Comparison of ENCODE assay signal across 8 cellular contexts in the genomic region with DNA sequence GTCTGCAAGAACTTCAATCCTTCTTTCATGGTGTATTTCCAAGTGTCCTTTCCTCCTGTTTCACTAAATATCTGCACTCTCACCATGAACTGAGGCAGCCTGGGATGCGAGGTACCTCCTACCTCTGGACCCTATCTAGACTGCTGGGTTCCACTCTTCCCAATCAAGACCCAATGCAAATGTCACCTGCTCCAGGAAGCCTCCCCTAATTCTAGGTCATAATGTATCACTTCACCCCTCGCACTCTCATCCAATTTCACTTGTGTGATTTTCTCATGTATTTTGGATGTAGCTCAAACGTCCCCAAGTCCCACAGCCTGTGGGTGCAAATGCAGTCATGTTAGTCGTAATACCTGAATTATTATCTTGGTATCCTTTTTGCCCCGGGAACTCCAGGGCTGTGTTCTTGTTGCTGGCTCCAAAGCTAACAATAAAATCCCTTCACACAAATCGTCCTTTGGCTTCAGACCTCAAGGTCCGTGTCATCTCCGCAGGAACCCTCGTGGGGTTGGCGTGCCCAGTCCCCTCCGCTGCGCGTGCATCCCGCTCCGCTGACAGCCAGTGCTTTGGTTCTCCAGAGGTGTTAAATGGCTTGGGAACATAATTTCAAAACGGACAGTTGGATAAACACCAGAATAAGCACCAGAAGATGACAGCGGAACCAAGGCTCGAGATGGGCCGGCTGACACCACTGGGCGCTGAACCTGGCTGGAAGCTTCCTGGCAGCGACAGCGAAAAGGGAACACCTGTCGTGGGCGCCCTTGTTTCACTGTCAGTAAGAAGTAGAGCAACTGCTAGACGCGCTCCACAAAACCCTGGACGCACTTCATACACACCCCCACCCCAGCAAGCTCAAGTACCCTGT. TPM values are rescaled to one million over a fixed set of nuclear protein-coding genes. Genes with fewer than 3 reads are reported as not detected.
DNase-seq lines count a peak whose midpoint lies in the region; ATAC-seq and TF ChIP-seq lines count a peak whose summit lies in the region.

No MANE protein-coding gene starts in this region.

- H3K36me3 Mint-ChIP-seq in nephron (ENCODE audit: low read depth), result peaks cover 9% of the 10 kb centered on the region

- peak overlapping the region; percentile 47 for H3K4me3 ChIP-seq in BJ (ENCODE audit: low read depth, low read length)
- peak overlapping the region; percentile 27; the same call in 1 of the 2 replicates for H3K4me3 ChIP-seq in LNCaP clone FGC (ENCODE audit: low read depth, low read length)
- peak overlapping the region; percentile 63 for H3K4me3 ChIP-seq in colonic mucosa

- intact Hi-C loops in colonic mucosa (cut with DNase I), result no loop called here

- TF ChIP-seq CTCF in BJ (IDR thresholded peaks at IDR 0.05; ENCODE audit: insufficient read depth, low read depth, low read length), result no peak
- no peak for TF ChIP-seq CTCF in LNCaP clone FGC (IDR thresholded peaks at IDR 0.05; ENCODE audit: control insufficient read depth, extremely low read depth, insufficient read depth)
- TF ChIP-seq CTCF in colonic mucosa (IDR thresholded peaks at IDR 0.05), result no peak
- TF ChIP-seq CTCF in nephron (IDR thresholded peaks at IDR 0.05; ENCODE audit: unreplicated experiment in 3 of 3), result no peak

- no peaks in the 10 kb centered on the region for H3K9me3 ChIP-seq in colonic mucosa

- POLR2A ChIA-PET in BJ (lab: Charles Lee), result no interaction called here

- H3K27me3 Mint-ChIP-seq in nephron (ENCODE audit: low read depth), result no peaks in the 10 kb centered on the region

- H3K27ac Mint-ChIP-seq in nephron, result peak overlapping the region in 2 of 3 experiments; percentile 22 to 28

- H3K36me3 ChIP-seq in BJ (ENCODE audit: control insufficient read depth, insufficient read depth, low read length) (no peaks in the 10 kb centered on the region), colonic mucosa (no peaks in the 10 kb centered on the region)

- CTCF ChIA-PET in BJ (lab: Yijun Ruan, JAX), result interaction anchor here (0.6 to 5.1 kb wide), 2 partner anchors 74 to 134 kb away, joined by 3 to 32 read pairs; no protein-coding TSS in a partner anchor

- peaks cover 32% of the 10 kb centered on the region for H3K4me1 Mint-ChIP-seq in nephron

- H3K4me3 Mint-ChIP-seq in nephron, result peak overlapping the region; percentile 74 to 84 (median 77)

- H3K9me3 Mint-ChIP-seq in nephron, result peaks cover 13% of the 10 kb centered on the region

- no peaks in the 10 kb centered on the region for H3K27me3 ChIP-seq in BJ (ENCODE audit: control insufficient read depth, insufficient read depth, low read length)
- H3K27me3 ChIP-seq in colonic mucosa, result no peaks in the 10 kb centered on the region

- ATAC-seq in HG03039 (IDR thresholded peaks at IDR 0.05; ENCODE audit: unreplicated experiment) (no peak), GM18505 (IDR thresholded peaks at IDR 0.05; ENCODE audit: unreplicated experiment) (no peak)

- peak overlapping the region in 1 of 2 donors; percentile 69 for H3K9ac ChIP-seq in colonic mucosa (ENCODE audit: low read depth in 2 of 2, low read length in 2 of 2)

- DNase-seq in BJ (ENCODE audit: low read depth) (no peak), LNCaP clone FGC (ENCODE audit: low read depth) (no peak), colonic mucosa (no peak), GOT3 (lab: John Stamatoyannopoulos, UW) (no peak), DMS114 treated with DMSO at 0.1 percent for 48 hours (lab: John Stamatoyannopoulos, UW; ENCODE audit: unreplicated experiment) (no peak)

- peak overlapping the region; percentile 90 for H3K27ac ChIP-seq in colonic mucosa

- H3K4me1 ChIP-seq in colonic mucosa, result peaks cover 12% of the 10 kb centered on the region

- TF ChIP-seq POLR2A in GM18505 (IDR thresholded peaks at IDR 0.05; ENCODE audit: borderline replicate concordance, extremely low read depth, insufficient read depth, insufficient read length), result no peak

RNA-seq across cellular contexts. Expression of gene BACH1, which starts 1.0 kb away (rescaled TPM):
- polyA plus RNA-seq in BJ (2011; rRNA removed), result 22.7 and 37.7 TPM in 2 replicates
- polyA minus RNA-seq in BJ (2011; rRNA and poly(A)+ RNA removed), result 131 and 149 TPM in 2 replicates
- total RNA-seq in colonic mucosa, result 10 to 100 TPM; 33.2 to 66.9 TPM
